Comparison of ENCODE assay signal across 8 cellular contexts in genomic region chr2:169479257-169480078, GRCh38. TPM values are rescaled to one million over a fixed set of nuclear protein-coding genes. Genes with fewer than 3 reads are reported as not detected.
DNase-seq lines count a peak whose midpoint lies in the region; ATAC-seq lines count a peak whose summit lies in the region.

BBS5 (plus strand) TSS chr2:169479494; CDS start chr2:169479554, 60 bp downstream.

- H3K4me3 ChIP-seq in ACC112 (ENCODE audit: low read depth, low read length): peak within 1 kb of the TSS; percentile 88

- H3K27ac ChIP-seq in ACC112 (ENCODE audit: low read depth, low read length): peak within 1 kb of the TSS; percentile 46

- H2AFZ ChIP-seq in ACC112 (ENCODE audit: low read length, unreplicated experiment): peak within 1 kb of the TSS; percentile 95

- ATAC-seq in GM18868 (IDR thresholded peaks at IDR 0.05; ENCODE audit: unreplicated experiment) (peak; percentile 99), HG03108 (IDR thresholded peaks at IDR 0.05; ENCODE audit: unreplicated experiment) (peak; percentile 90), left lobe of liver (peak; percentile 92)

- H3K27me3 ChIP-seq in ACC112 (ENCODE audit: insufficient read depth, low read length): no peaks in the 10 kb centered on the region

- DNase-seq in NCI-H446 (lab: John Stamatoyannopoulos, UW) (peak; percentile 53 to 83), dedifferentiated amniotic fluid mesenchymal stem cell (ENCODE audit: extremely low spot score) (peak; percentile 78), left lobe of liver (ENCODE audit: low spot score) (peak; percentile 85)
- peak; percentile 86 for DNase-seq in activated CD4-positive, alpha-beta T cell treated with anti-CD3 and anti-CD28 coated beads for 48 hours
- DNase-seq in stimulated activated CD4-positive, alpha-beta T cell treated with anti-CD3 and anti-CD28 coated beads, Interleukin-2, amount 100 ng/mL, for 24 hours: peak; percentile 77 to 81

- H3K36me3 ChIP-seq in ACC112 (ENCODE audit: insufficient read depth, low read length): no peaks in the 10 kb centered on the region; the same call in 1 of the 2 replicates

- peaks cover 3% of the 10 kb centered on the region for H3K79me2 ChIP-seq in ACC112 (ENCODE audit: control insufficient read depth, insufficient read depth, low read length, unreplicated experiment)

- peaks cover 8% of the 10 kb centered on the region for H3K4me1 ChIP-seq in ACC112 (ENCODE audit: control insufficient read depth, insufficient read depth, low read length, unreplicated experiment)

RNA-seq across cellular contexts. Expression of gene BBS5, which starts in this region (rescaled TPM):
- 1.8 TPM for total RNA-seq in left lobe of liver

Comparison
In these comparisons a context has a peak if more than half of its experiments do, and no peak if none do; other contexts are left out.
1. Peak in every context shown above with its lines: DNase-seq, ATAC-seq, H3K4me3 ChIP-seq and H3K27ac ChIP-seq.